8 cellular contexts compared by ENCODE assay signal in the genomic region with DNA sequence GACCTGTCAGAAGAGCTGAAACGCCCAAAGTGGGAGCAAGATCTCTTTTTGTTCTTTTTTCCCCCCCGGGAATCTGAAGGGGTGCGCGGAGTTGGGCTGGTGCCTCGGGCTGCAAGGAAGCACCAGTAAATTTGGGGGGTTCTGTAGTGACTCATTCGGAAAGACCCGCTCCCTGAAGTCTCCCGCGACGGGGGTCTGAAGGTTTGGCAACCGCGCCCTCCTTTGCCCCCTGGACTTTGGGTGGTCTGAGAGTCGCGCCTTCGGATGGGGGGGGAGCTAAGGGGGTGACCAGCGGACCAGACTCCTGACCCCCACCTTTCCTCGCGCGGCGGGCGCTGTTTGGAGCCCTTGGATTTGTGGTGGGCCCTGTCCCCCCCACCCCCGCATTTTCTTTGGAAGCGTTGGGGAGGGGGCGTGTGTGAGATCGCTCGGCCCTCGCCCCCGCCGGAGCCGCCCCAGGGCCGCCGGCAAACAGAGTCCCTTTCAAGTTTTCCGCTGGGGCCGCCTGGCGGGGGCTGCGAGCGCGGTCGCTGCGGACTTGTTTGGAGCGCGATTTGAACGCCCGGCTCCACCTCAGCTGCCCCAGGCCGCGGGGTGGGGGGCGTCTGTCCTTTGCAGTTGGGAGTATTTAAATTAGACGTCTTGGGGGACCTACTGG. TPM values are rescaled to one million over a fixed set of nuclear protein-coding genes. Genes with fewer than 3 reads are reported as not detected.
DNase-seq lines count a peak whose midpoint lies in the region; ATAC-seq and TF ChIP-seq lines count a peak whose summit lies in the region.

No MANE protein-coding gene starts in this region.

- DNase-seq in ELF-1 (ENCODE audit: low read depth, low spot score) (peak; percentile 81), NB4 (ENCODE audit: low read depth) (peak; percentile 64), choroid plexus epithelial cell (ENCODE audit: low read depth) (no peak), memory B cell (ENCODE audit: low spot score in 2 of 2) (peak in 1 of 2 donors; percentile 52), thyroid gland (peak; percentile 56 to 57)
- DNase-seq in stimulated activated CD4-positive, alpha-beta T cell treated with anti-CD3 and anti-CD28 coated beads, Interleukin-1b, Interleukin-23, amount 100 ng/mL, for 48 hours = no peak

- H3K9me3 Mint-ChIP-seq in memory B cell = no peaks in the 10 kb centered on the region

- no peak for ATAC-seq in memory B cell (ENCODE audit: low read depth)
- ATAC-seq in GM18502 (IDR thresholded peaks at IDR 0.05; ENCODE audit: poor library complexity, unreplicated experiment) = no peak
- ATAC-seq in HG03521 (IDR thresholded peaks at IDR 0.05; ENCODE audit: unreplicated experiment) = no peak

- peak overlapping the region; percentile 95 to 99 (median 95) for H3K27ac ChIP-seq in thyroid gland

- no peaks in the 10 kb centered on the region for H3K9me3 ChIP-seq in thyroid gland

- peak overlapping the region; percentile 79 for H3K4me3 ChIP-seq in NB4 (ENCODE audit: low read depth, low read length)
- H3K4me3 ChIP-seq in choroid plexus epithelial cell (ENCODE audit: low read depth, low read length) = peak overlapping the region; percentile 82
- H3K4me3 ChIP-seq in thyroid gland (replicated peaks in 1 of 3) = peak overlapping the region; percentile 70 to 96 (median 71)

- intact Hi-C loops in thyroid gland (cut with DNase I) = loop anchor here (2.0 kb wide), 1 partner anchor 13 kb away; no protein-coding TSS in a partner anchor

- TF ChIP-seq POLR2A in NB4 (IDR thresholded peaks at IDR 0.05; ENCODE audit: extremely low read depth, insufficient read length) = no peak
- TF ChIP-seq POLR2A in thyroid gland (IDR thresholded peaks at IDR 0.05) = no peak

- peak overlapping the region; percentile 99 for H3K4me3 Mint-ChIP-seq in memory B cell

- H3K36me3 ChIP-seq in thyroid gland = no peaks in the 10 kb centered on the region

- 0 to 1% methylated on average over 10 to 16 of the region's 48 CpGs for WGBS in thyroid gland, 2 donors

- H3K4me1 Mint-ChIP-seq in memory B cell = peaks cover 54% of the 10 kb centered on the region

- H3K27ac Mint-ChIP-seq in memory B cell = peak overlapping the region; percentile 96

- TF ChIP-seq CTCF in NB4 (IDR thresholded peaks at IDR 0.05; ENCODE audit: low read depth, low read length) (peak; percentile 10), choroid plexus epithelial cell (conservative IDR thresholded peaks at IDR 0.05; ENCODE audit: low read depth, low read length) (peak; percentile 48), thyroid gland (IDR thresholded peaks at IDR 0.05) (peak in 5 of 6 experiments; percentile 17 to 40 (median 29))

- H3K27me3 Mint-ChIP-seq in memory B cell = no peaks in the 10 kb centered on the region

- H3K4me1 ChIP-seq in thyroid gland = peaks cover 55 to 56% of the 10 kb centered on the region in 2 donors

- no peaks in the 10 kb centered on the region for H3K27me3 ChIP-seq in thyroid gland

- H3K36me3 Mint-ChIP-seq in memory B cell = peaks cover 7% of the 10 kb centered on the region

RNA-seq across cellular contexts. Expression of gene CXXC5, which starts 2.0 kb away (rescaled TPM):
- total RNA-seq in thyroid gland = 10 to 100 TPM; 52.3 to 81.8 (median 62.6) TPM

Comparison
In these comparisons a context has a peak if more than half of its experiments do, and no peak if none do; other contexts are left out.
1. DNase-seq: peak in ELF-1 (single experiment), NB4 (single experiment) and thyroid gland (2 of 2); none in choroid plexus epithelial cell (single experiment) and stimulated activated CD4-positive, alpha-beta T cell treated with anti-CD3 and anti-CD28 coated beads, Interleukin-1b, Interleukin-23, amount 100 ng/mL, for 48 hours (single experiment).
2. Peak in every context shown above with its lines, with median percentiles within 50 percentile points of each other: H3K4me3 ChIP-seq and CTCF ChIP-seq.